In the genomic region with DNA sequence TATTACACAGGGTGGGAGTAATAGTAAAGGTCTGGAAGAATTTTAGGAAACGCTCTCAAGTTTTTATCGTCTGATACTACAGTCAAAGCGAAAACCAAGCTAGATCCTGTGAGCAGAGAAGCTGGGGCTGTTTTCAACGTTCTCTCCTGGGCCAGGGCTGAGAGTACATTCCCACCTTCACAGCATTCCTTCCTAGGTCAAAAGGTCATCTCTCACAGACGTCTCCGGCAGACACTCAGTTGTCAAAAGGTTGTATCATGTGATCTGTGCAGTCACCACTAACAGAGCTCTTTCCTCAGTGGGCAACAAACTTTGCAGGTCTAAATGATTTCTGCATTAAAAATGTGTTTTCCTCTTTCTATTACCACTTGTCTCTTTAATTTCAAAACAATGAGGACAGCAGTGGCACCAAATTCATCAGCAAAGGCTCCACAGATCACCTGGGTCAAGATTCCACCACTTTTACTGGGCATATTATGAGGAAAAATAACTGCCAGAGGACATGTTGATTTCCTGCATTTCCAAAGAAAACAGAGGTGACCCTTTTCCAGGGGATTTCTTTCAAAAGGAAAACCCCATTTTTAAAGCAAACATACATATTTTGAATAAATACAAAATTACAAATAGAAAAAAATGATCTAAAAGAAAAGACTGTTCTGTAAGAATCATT, we compare ENCODE assay signal across 1 cellular context.
TF ChIP-seq lines count a peak whose summit lies in the region.

No MANE protein-coding gene starts in this region.

TF ChIP-seq in IMR-90, 13 proteins besides CTCF, POLR2A, EP300 and RAD21:
- TF ChIP-seq, protein P1, sequence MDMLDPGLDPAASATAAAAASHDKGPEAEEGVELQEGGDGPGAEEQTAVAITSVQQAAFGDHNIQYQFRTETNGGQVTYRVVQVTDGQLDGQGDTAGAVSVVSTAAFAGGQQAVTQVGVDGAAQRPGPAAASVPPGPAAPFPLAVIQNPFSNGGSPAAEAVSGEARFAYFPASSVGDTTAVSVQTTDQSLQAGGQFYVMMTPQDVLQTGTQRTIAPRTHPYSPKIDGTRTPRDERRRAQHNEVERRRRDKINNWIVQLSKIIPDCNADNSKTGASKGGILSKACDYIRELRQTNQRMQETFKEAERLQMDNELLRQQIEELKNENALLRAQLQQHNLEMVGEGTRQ (IDR thresholded peaks at IDR 0.05; ENCODE audit: low read depth, low read length): no peak
- TF ChIP-seq RFX5 (IDR thresholded peaks at IDR 0.05; ENCODE audit: low read depth, low read length): no peak
- TF ChIP-seq, protein P2, sequence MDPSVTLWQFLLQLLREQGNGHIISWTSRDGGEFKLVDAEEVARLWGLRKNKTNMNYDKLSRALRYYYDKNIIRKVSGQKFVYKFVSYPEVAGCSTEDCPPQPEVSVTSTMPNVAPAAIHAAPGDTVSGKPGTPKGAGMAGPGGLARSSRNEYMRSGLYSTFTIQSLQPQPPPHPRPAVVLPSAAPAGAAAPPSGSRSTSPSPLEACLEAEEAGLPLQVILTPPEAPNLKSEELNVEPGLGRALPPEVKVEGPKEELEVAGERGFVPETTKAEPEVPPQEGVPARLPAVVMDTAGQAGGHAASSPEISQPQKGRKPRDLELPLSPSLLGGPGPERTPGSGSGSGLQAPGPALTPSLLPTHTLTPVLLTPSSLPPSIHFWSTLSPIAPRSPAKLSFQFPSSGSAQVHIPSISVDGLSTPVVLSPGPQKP (IDR thresholded peaks at IDR 0.05; ENCODE audit: borderline replicate concordance, low read depth, low read length): no peak
- no peak for TF ChIP-seq MAZ (IDR thresholded peaks at IDR 0.05; ENCODE audit: borderline replicate concordance, low read depth, low read length)
- TF ChIP-seq NFE2L2 (IDR thresholded peaks at IDR 0.05; ENCODE audit: low read depth, low read length): no peak
- no peak for TF ChIP-seq CHD1 (IDR thresholded peaks at IDR 0.05; ENCODE audit: low read depth, low read length)
- no peak for TF ChIP-seq MAFK (IDR thresholded peaks at IDR 0.05; ENCODE audit: low read depth, low read length)
- TF ChIP-seq BHLHE40 (IDR thresholded peaks at IDR 0.05; ENCODE audit: low read depth, low read length): no peak
- no peak for TF ChIP-seq CEBPB (IDR thresholded peaks at IDR 0.05; ENCODE audit: low read depth, low read length)
- TF ChIP-seq MXI1 (IDR thresholded peaks at IDR 0.05; ENCODE audit: borderline replicate concordance, low read depth, low read length): no peak
- TF ChIP-seq FOS (IDR thresholded peaks at IDR 0.05; ENCODE audit: low read depth, low read length): no peak
- TF ChIP-seq SMC3 (IDR thresholded peaks at IDR 0.05; ENCODE audit: low read depth, low read length): no peak
- TF ChIP-seq RCOR1 (IDR thresholded peaks at IDR 0.05; ENCODE audit: insufficient replicate concordance, low read length): no peak
TF ChIP-seq in IMR-90: peak in this region for 0.
